In genomic region chr2:3082705-3083104, GRCh38 we compare ENCODE assay signal across 7 cellular contexts.
"Had no signal": no experiment of that assay in that cellular context is flagged by ENCODE, and none has a peak within 500 bp of the region (broad histone marks: within the 10 kb centered on the region; RNA-seq: fewer than 3 reads in every experiment).

No MANE protein-coding gene starts in this region.

- H3K4me3 ChIP-seq: GM12878 had no signal

- FAIRE-seq: GM12878, GM12891, GM12892, GM18507, GM19239 had no signal

- ATAC-seq: GM12878 had no signal

- DNase-seq: GDM1, GF-D8 had no signal
